16 cellular contexts compared by ENCODE assay signal in the genomic region with DNA sequence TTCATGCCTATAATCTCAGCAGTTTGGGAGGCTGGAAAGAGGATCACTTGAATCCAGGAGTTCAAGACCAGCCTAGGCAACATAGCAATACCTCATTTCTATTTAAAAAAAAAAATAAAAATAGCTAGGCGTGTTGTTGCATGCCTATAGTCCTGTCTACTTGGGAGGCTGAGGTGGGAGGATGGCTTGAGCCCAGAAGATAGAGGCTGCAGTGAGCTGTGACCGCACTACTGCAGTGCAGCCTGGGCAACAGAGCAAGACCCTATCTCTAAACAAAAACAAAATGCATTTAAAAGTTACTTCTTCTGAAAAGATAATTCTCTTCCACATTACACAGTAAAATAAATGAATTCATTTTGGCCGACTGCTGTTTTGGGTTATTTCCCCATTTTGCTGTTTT. TPM values are rescaled to one million over a fixed set of nuclear protein-coding genes. Genes with fewer than 3 reads are reported as not detected.
DNase-seq lines count a peak whose midpoint lies in the region; ATAC-seq, FAIRE-seq and TF ChIP-seq lines count a peak whose summit lies in the region.
"Had no signal": no experiment of that assay in that cellular context is flagged by ENCODE, and none has a peak within 500 bp of the region (broad histone marks: within the 10 kb centered on the region; RNA-seq: fewer than 3 reads in every experiment).

No MANE protein-coding gene starts in this region.

- CTCF ChIA-PET in MCF 10A (lab: Yijun Ruan, JAX): interaction anchor here (0.6 to 1.2 kb wide), 3 partner anchors 18 to 204 kb away, joined by 3 to 4 read pairs (median 4); no protein-coding TSS in a partner anchor
- CTCF ChIA-PET in mammary epithelial cell (lab: Charles Lee; ENCODE audit: low non-redundant PET): no interaction called here
- CTCF ChIA-PET in K562 (lab: Yijun Ruan, JAX; ENCODE audit: low intra/inter-chr PET ratio): no interaction called here

- H3K4me1 ChIP-seq in mammary epithelial cell (ENCODE audit: insufficient read depth, low read length): no peaks in the 10 kb centered on the region
- peaks cover 0 to 32% of the 10 kb centered on the region in 2 experiments; a peak in 3 of 5 replicates for H3K4me1 ChIP-seq in K562 (replicated peaks in 1 of 2; ENCODE audit: control insufficient read depth in 2 of 2, insufficient read depth in 2 of 2, low read length in 2 of 2)
- H3K4me1 ChIP-seq: BE2C had no signal

- BruUV-seq in MCF 10A (replicated peaks; lab: Mats Ljungman, UMichigan) (no TSS peak), mammary epithelial cell (replicated peaks; lab: Mats Ljungman, UMichigan) (no TSS peak), K562 (replicated peaks; lab: Mats Ljungman, UMichigan) (no TSS peak)

- peak overlapping the region; percentile 73 for H3K27ac Mint-ChIP-seq in MCF 10A (ENCODE audit: low read depth, unreplicated experiment)
- peak overlapping the region; percentile 83 for H3K27ac Mint-ChIP-seq in stimulated activated memory B cell treated with anti-CD40 and anti-IgM and Interleukin-4, amounts not matched to agents 10 μg/mL and 1 μg/mL and 100 μg/mL, for 72 hours
- H3K27ac Mint-ChIP-seq: CD8-positive, alpha-beta T cell; H9 had no signal

- H2AFZ ChIP-seq in mammary epithelial cell (ENCODE audit: low read depth, low read length) (no peak overlapping the region), K562 (ENCODE audit: low read depth, low read length) (no peak overlapping the region)

- dilution Hi-C loops in mammary epithelial cell (cut with HindIII; ENCODE audit: low sequenced_read_pairs): no loop called here

- no peak overlapping the region for H3K4me3 ChIP-seq in mammary epithelial cell (replicated peaks in 1 of 3; ENCODE audit: insufficient read depth in 1 of 3, low read depth in 2 of 3, low read length in 3 of 3)
- H3K4me3 ChIP-seq in K562: no peak overlapping the region

- peaks cover 4% of the 10 kb centered on the region for H3K36me3 Mint-ChIP-seq in MCF 10A (ENCODE audit: insufficient read depth, unreplicated experiment)
- H3K36me3 Mint-ChIP-seq in stimulated activated memory B cell treated with anti-CD40 and anti-IgM and Interleukin-4, amounts not matched to agents 10 μg/mL and 1 μg/mL and 100 μg/mL, for 72 hours: peaks cover 29% of the 10 kb centered on the region
- H3K36me3 Mint-ChIP-seq: CD8-positive, alpha-beta T cell had no signal

- H3K27me3 ChIP-seq in mammary epithelial cell (ENCODE audit: insufficient read depth, low read length) (peaks cover 3% of the 10 kb centered on the region), K562 (ENCODE audit: control insufficient read depth in 2 of 2, insufficient read depth in 2 of 2, low read length in 2 of 2) (no peaks in the 10 kb centered on the region)
- H3K27me3 ChIP-seq: BE2C had no signal

- H3K36me3 ChIP-seq in mammary epithelial cell (ENCODE audit: insufficient read depth, low read length) (no peaks in the 10 kb centered on the region), K562 (ENCODE audit: control insufficient read depth, insufficient read depth, low read length) (no peaks in the 10 kb centered on the region)
- H3K36me3 ChIP-seq: BE2C had no signal

- no peaks in the 10 kb centered on the region for H3K9me3 ChIP-seq in mammary epithelial cell (replicated peaks; ENCODE audit: insufficient read depth, low read length)
- H3K9me3 ChIP-seq in K562 (replicated peaks; ENCODE audit: control insufficient read depth, insufficient read depth, low read depth, low read length): no peaks in the 10 kb centered on the region
- H3K9me3 ChIP-seq: BE2C had no signal

- H3K4me3 Mint-ChIP-seq in MCF 10A (ENCODE audit: unreplicated experiment): no peak overlapping the region
- no peak overlapping the region for H3K4me3 Mint-ChIP-seq in stimulated activated memory B cell treated with anti-CD40 and anti-IgM and Interleukin-4, amounts not matched to agents 10 μg/mL and 1 μg/mL and 100 μg/mL, for 72 hours
- H3K4me3 Mint-ChIP-seq: CD8-positive, alpha-beta T cell; H9 had no signal

- DNase-seq in MCF 10A (ENCODE audit: unreplicated experiment) (no peak), mammary epithelial cell (no peak), MV-4-11 (lab: John Stamatoyannopoulos, UW) (peak; percentile 25), K562 (ENCODE audit: extremely low read depth in 1 of 4, low spot score in 3 of 4) (no peak), activated T-cell treated with anti-CD3 and anti-CD28 coated beads for 4 hours (no peak), NCI-H2196 (lab: John Stamatoyannopoulos, UW; ENCODE audit: unreplicated experiment) (no peak)
- DNase-seq: BE2C; CD8-positive, alpha-beta T cell; COR-L47; DND-41; GDM1; GOT3; H9 had no signal

- TF ChIP-seq CTCF in MCF 10A (IDR thresholded peaks at IDR 0.05; ENCODE audit: unreplicated experiment) (no peak), mammary epithelial cell (conservative IDR thresholded peaks at IDR 0.05 in 1 of 2, IDR thresholded peaks at IDR 0.05 in 1 of 2; ENCODE audit: extremely low read depth in 1 of 2, insufficient read depth in 1 of 2, low read depth in 1 of 2, low read length in 2 of 2) (no peak), K562 (IDR thresholded peaks at IDR 0.05 in 2 of 3, conservative IDR thresholded peaks at IDR 0.05 in 1 of 3; ENCODE audit: insufficient read depth in 2 of 3, low read depth in 1 of 3, low read length in 3 of 3) (no peak)

- intact Hi-C loops in MCF 10A (cut with micrococcal nuclease) (no loop called here), mammary epithelial cell (cut with micrococcal nuclease) (no loop called here), K562 (cut with micrococcal nuclease) (no loop called here)

- no peaks in the 10 kb centered on the region for H3K9me1 ChIP-seq in K562 (ENCODE audit: control insufficient read depth, insufficient read depth, low read length)

- H3K79me2 ChIP-seq in mammary epithelial cell (ENCODE audit: insufficient read depth, low read length) (no peaks in the 10 kb centered on the region), K562 (ENCODE audit: control insufficient read depth, insufficient read depth, low read length) (no peaks in the 10 kb centered on the region)

- no peak for ATAC-seq in K562
- no peak for ATAC-seq in stimulated activated memory B cell treated with anti-CD40 and anti-IgM and Interleukin-4, amounts not matched to agents 10 μg/mL and 1 μg/mL and 100 μg/mL, for 72 hours
- ATAC-seq: CD8-positive, alpha-beta T cell had no signal

- TF ChIP-seq POLR2A in K562 (conservative IDR thresholded peaks at IDR 0.05): no peak

- peaks cover 14% of the 10 kb centered on the region for H3K4me1 Mint-ChIP-seq in MCF 10A (ENCODE audit: insufficient read depth, unreplicated experiment)
- peaks cover 53% of the 10 kb centered on the region for H3K4me1 Mint-ChIP-seq in stimulated activated memory B cell treated with anti-CD40 and anti-IgM and Interleukin-4, amounts not matched to agents 10 μg/mL and 1 μg/mL and 100 μg/mL, for 72 hours

- no peak overlapping the region for H3K9ac ChIP-seq in mammary epithelial cell (ENCODE audit: insufficient read depth, low read length)
- H3K9ac ChIP-seq in K562 (ENCODE audit: insufficient read depth in 1 of 2, low read depth in 2 of 2, low read length in 2 of 2): no peak overlapping the region

- WGBS in mammary epithelial cell (ENCODE audit: low coverage, missing lambda C conversion rate): 54% methylated on average over 3 of the region's 3 CpGs
- 74% methylated on average over 3 of the region's 3 CpGs for WGBS in K562 (ENCODE audit: insufficient coverage, low coverage, missing lambda C conversion rate)

- FAIRE-seq in K562 (lab: Jason Lieb, UNC): no peak
- FAIRE-seq: A204.1 had no signal

- H3K4me2 ChIP-seq in mammary epithelial cell (ENCODE audit: insufficient read depth, low read depth, low read length): no peak overlapping the region
- no peak overlapping the region for H3K4me2 ChIP-seq in K562 (ENCODE audit: insufficient read depth, low read length)

- POLR2A ChIA-PET in MCF 10A (lab: Yijun Ruan, JAX): interaction anchor here (0.8 to 1.2 kb wide), 3 partner anchors 10 to 46 kb away, joined by 3 to 5 read pairs (median 3); no protein-coding TSS in a partner anchor
- POLR2A ChIA-PET in K562 (lab: Yijun Ruan, JAX): interaction anchor here (0.7 kb wide), 1 partner anchor 155 kb away, joined by 5 read pairs; no protein-coding TSS in a partner anchor

- in situ Hi-C loops in mammary epithelial cell (cut with MboI; ENCODE audit: low sequenced_read_pairs in 2 of 2): no loop called here
- in situ Hi-C loops in K562 (cut with MboI): no loop called here

- no peak for TF ChIP-seq RAD21 in K562 (CRISPR knock-in tag; conservative IDR thresholded peaks at IDR 0.05 in 1 of 2, IDR thresholded peaks at IDR 0.05 in 1 of 2)

- peaks cover 7% of the 10 kb centered on the region for H3K9me3 Mint-ChIP-seq in MCF 10A (ENCODE audit: unreplicated experiment)
- H3K9me3 Mint-ChIP-seq in stimulated activated memory B cell treated with anti-CD40 and anti-IgM and Interleukin-4, amounts not matched to agents 10 μg/mL and 1 μg/mL and 100 μg/mL, for 72 hours: no peaks in the 10 kb centered on the region
- H3K9me3 Mint-ChIP-seq: CD8-positive, alpha-beta T cell; H9 had no signal

- no peak for TF ChIP-seq EP300 in K562 (IDR thresholded peaks at IDR 0.05; ENCODE audit: low read length)

- H3K27ac ChIP-seq in mammary epithelial cell (ENCODE audit: insufficient read depth, low read depth, low read length) (no peak overlapping the region), K562 (ENCODE audit: extremely low read depth, low read depth, low read length) (no peak overlapping the region)
- H3K27ac ChIP-seq: C4-2B had no signal

- no peaks in the 10 kb centered on the region for H4K20me1 ChIP-seq in mammary epithelial cell (ENCODE audit: insufficient read depth, low read length)
- H4K20me1 ChIP-seq in K562 (replicated peaks; ENCODE audit: control insufficient read depth, insufficient read depth, low read length): no peaks in the 10 kb centered on the region

- no peaks in the 10 kb centered on the region for H3K27me3 Mint-ChIP-seq in MCF 10A (ENCODE audit: insufficient read depth, unreplicated experiment)
- H3K27me3 Mint-ChIP-seq in stimulated activated memory B cell treated with anti-CD40 and anti-IgM and Interleukin-4, amounts not matched to agents 10 μg/mL and 1 μg/mL and 100 μg/mL, for 72 hours: no peaks in the 10 kb centered on the region

RNA-seq across cellular contexts. Expression of gene SAMSN1, which starts 22.9 kb away (rescaled TPM):
- total RNA-seq in MCF 10A (2022) (2.3 and 6.8 TPM in 2 replicates), mammary epithelial cell (not detected), K562 (2014; rRNA removed) (96.8 and 106 TPM in 2 replicates), K562 (2014; rRNA removed; fragmentation: Illumina TruSeq; extraction: Trizol) (201 and 218 TPM in 2 replicates), K562 (2015; rRNA removed; fragmentation: Illumina TruSeq; extraction: Trizol) (143 and 159 TPM in 2 replicates), K562 (2021) (101 and 118 TPM in 2 replicates)
- polyA plus RNA-seq in mammary epithelial cell (not detected), K562 (2011; rRNA removed) (135 and 151 TPM in 2 replicates), K562 (2014; fragmentation: Illumina TruSeq; extraction: Trizol) (172 and 209 TPM in 2 replicates), K562 (2014; fragmentation: Nextera tagmentation; extraction: Ambion mirVana) (100 to 1,000 TPM; 184 to 223 TPM), K562 (2014; rRNA removed) (129 and 135 TPM in 2 replicates)
- polyA minus RNA-seq in mammary epithelial cell: not detected
- total RNA-seq in K562 (2011; cell fraction: chromatin; rRNA removed; ENCODE audit: low replicate concordance): 35.2 and 136 TPM in 2 replicates
- 20.5 and 30.3 TPM in 2 replicates for total RNA-seq in K562 (2011; cell fraction: nucleolus; rRNA removed)
- total RNA-seq in K562 (2011; cell fraction: nucleoplasm; rRNA removed): 46.3 and 72.5 TPM in 2 replicates
- 22.7 and 52.5 TPM in 2 replicates for polyA plus RNA-seq in K562 (2011; cell fraction: cytosol; rRNA removed)
- 48.6 and 89.9 TPM in 2 replicates for polyA plus RNA-seq in K562 (2011; cell fraction: nucleus; rRNA removed)
- 101 and 117 TPM in 2 replicates for polyA plus RNA-seq in K562 (2012)
- polyA minus RNA-seq in K562 (2011; rRNA and poly(A)+ RNA removed): 95.4 and 142 TPM in 2 replicates
- polyA minus RNA-seq in K562 (2011; cell fraction: cytosol; rRNA and poly(A)+ RNA removed): 33.6 and 37.9 TPM in 2 replicates
- 39.7 and 92.0 TPM in 2 replicates for polyA minus RNA-seq in K562 (2011; cell fraction: nucleus; rRNA and poly(A)+ RNA removed)
